4 cellular contexts compared by ENCODE assay signal in genomic region chr13:95392597-95392996, GRCh38.
"Had no signal": no experiment of that assay in that cellular context is flagged by ENCODE, and none has a peak within 500 bp of the region (broad histone marks: within the 10 kb centered on the region; RNA-seq: fewer than 3 reads in every experiment).

No MANE protein-coding gene starts in this region.

- ATAC-seq: HepG2, K562 had no signal

- H3K4me3 ChIP-seq: K562 had no signal

- H3K27ac ChIP-seq: HL-60 had no signal

- DNase-seq: IMR-90 had no signal
